In genomic region chr7:22083711-22084289, GRCh38 we compare ENCODE assay signal across 9 cellular contexts.
DNase-seq lines count a peak whose midpoint lies in the region; ATAC-seq, FAIRE-seq and TF ChIP-seq lines count a peak whose summit lies in the region.
"Had no signal": no experiment of that assay in that cellular context is flagged by ENCODE, and none has a peak within 500 bp of the region (broad histone marks: within the 10 kb centered on the region; RNA-seq: fewer than 3 reads in every experiment).

No MANE protein-coding gene starts in this region.

- intact Hi-C loops in left ventricle myocardium superior (cut with micrococcal nuclease), result loop anchor here (10.0 kb wide), 1 partner anchor 659 kb away; the partner anchor contains the start of gene SP4

- peak overlapping the region; percentile 96 for H3K4me2 ChIP-seq in skeletal muscle satellite cell (ENCODE audit: low read length)

- peak overlapping the region; percentile 82 for H3K9ac ChIP-seq in skeletal muscle satellite cell (ENCODE audit: low read depth, low read length)

- DNase-seq in DMS53 (lab: John Stamatoyannopoulos, UW), result peak; percentile 72
- no peak for DNase-seq in DMS53 treated with DMSO at 0.1 percent for 48 hours (lab: John Stamatoyannopoulos, UW; ENCODE audit: unreplicated experiment)
- DNase-seq in left ventricle myocardium superior, result peak; percentile 39
- no peak for DNase-seq in GM12892 (ENCODE audit: insufficient read length)
- no peak for DNase-seq in NCI-H146 treated with DMSO at 0.1 percent for 48 hours (lab: John Stamatoyannopoulos, UW; ENCODE audit: unreplicated experiment)

- no peaks in the 10 kb centered on the region for H3K9me3 ChIP-seq in skeletal muscle satellite cell (replicated peaks; ENCODE audit: low read length)

- peaks cover 5% of the 10 kb centered on the region for H3K4me1 ChIP-seq in skeletal muscle satellite cell (ENCODE audit: control insufficient read depth, insufficient read depth, low read length)

- H3K27me3 ChIP-seq in skeletal muscle satellite cell (ENCODE audit: control insufficient read depth, insufficient read depth, low read length), result peaks cover 6% of the 10 kb centered on the region

- no peak for ATAC-seq in left ventricle myocardium superior
- ATAC-seq in HG03354 (IDR thresholded peaks at IDR 0.05; ENCODE audit: poor library complexity, severe bottlenecking, unreplicated experiment), result no peak

- no peak for TF ChIP-seq POLR2A in GM12892 (IDR thresholded peaks at IDR 0.05; ENCODE audit: low read depth, low read length)

- no peaks in the 10 kb centered on the region for H3K36me3 ChIP-seq in skeletal muscle satellite cell (ENCODE audit: insufficient read depth, low read length)

- FAIRE-seq in GM12892 (lab: Jason Lieb, UNC), result no peak
- FAIRE-seq: A204.1 had no signal

- no peak for TF ChIP-seq CTCF in WI38 (IDR thresholded peaks at IDR 0.05; ENCODE audit: low read depth, low read length)

- H3K4me3 ChIP-seq in WI38 (ENCODE audit: low read depth, low read length) (peak overlapping the region; percentile 74), skeletal muscle satellite cell (ENCODE audit: low read length) (peak overlapping the region; percentile 89)

Comparison
In these comparisons a context has a peak if more than half of its experiments do, and no peak if none do; other contexts are left out.
1. DNase-seq: peak in DMS53 (single experiment) and left ventricle myocardium superior (single experiment); none in DMS53 treated with DMSO at 0.1 percent for 48 hours (single experiment), GM12892 (single experiment) and NCI-H146 treated with DMSO at 0.1 percent for 48 hours (single experiment).